ENCODE assay signal across 8 cellular contexts in the genomic region with DNA sequence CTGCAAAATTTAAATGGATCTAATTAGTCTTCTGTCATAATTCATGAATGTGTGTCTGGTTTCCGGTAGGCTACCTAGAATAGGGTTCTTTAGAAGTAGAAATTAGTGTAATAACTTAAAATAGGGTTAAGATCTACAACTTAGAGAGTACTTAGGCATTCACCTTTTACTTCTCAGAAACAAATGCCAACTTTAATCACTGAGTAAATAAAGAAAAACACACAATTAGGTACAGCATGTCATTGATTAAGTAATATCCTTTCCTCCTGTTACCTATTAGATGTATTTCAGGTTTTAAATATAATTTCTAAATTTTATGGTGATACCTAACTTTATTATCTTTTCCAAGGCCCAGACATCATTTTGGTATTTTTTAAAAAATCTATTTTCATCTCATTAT. TPM values are rescaled to one million over a fixed set of nuclear protein-coding genes. Genes with fewer than 3 reads are reported as not detected.
"Had no signal": no experiment of that assay in that cellular context is flagged by ENCODE, and none has a peak within 500 bp of the region (broad histone marks: within the 10 kb centered on the region; RNA-seq: fewer than 3 reads in every experiment).

No MANE protein-coding gene starts in this region.

- FAIRE-seq: HTR-8/SVneo had no signal

- H3K4me1 Mint-ChIP-seq: IgD-negative memory B cell had no signal

- H3K9me3 ChIP-seq: HAP-1 had no signal

- H3K27ac Mint-ChIP-seq: IgD-negative memory B cell had no signal

- H3K27ac ChIP-seq: GM23248 had no signal

- H3K9me3 Mint-ChIP-seq: IgD-negative memory B cell had no signal

- H3K4me3 Mint-ChIP-seq: IgD-negative memory B cell had no signal

- DNase-seq: GM23248, GOT3, H7, KBM-7 had no signal

- H3K27me3 Mint-ChIP-seq: IgD-negative memory B cell had no signal

- H3K36me3 ChIP-seq: HAP-1 had no signal

- H3K4me3 ChIP-seq: GM23248, HAP-1 had no signal

- H3K9ac ChIP-seq: GM23248 had no signal

- H2AFZ ChIP-seq: GM23248 had no signal

RNA-seq across cellular contexts. Expression of a gene that starts 9.3 kb away (rescaled TPM):
- total RNA-seq: GM23248, H7, HT-29 had no signal
- polyA plus RNA-seq: IgD-negative memory B cell had no signal
